Comparison of ENCODE assay signal across 1 cellular context in the genomic region with DNA sequence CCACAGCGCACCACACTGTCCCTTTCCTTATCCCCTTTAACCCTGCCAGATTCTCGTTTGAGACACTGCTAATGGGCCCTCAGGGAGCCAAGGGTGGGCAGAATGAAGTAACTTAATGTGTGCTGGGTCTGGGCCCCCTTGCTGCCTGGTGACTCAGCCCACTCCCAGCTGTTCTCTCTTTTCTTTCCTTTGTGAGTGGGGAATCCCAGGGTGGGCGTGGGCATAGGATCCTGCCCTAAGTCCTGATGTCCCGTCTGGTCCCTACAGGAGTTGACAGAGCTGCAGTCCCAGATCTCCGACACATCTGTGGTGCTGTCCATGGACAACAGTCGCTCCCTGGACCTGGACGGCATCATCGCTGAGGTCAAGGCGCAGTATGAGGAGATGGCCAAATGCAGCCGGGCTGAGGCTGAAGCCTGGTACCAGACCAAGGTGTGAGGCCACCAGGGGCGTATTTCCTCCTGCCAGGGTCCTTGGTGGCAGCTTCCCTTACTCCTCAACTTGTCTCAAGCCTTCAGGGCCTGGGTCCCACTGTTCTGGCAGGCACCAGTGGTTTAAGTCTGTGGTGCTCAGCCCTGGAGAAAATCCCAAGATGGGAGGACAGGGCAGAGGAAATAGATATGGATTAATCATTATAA.
TF ChIP-seq lines count a peak whose summit lies in the region.

No MANE protein-coding gene starts in this region.

TF ChIP-seq in GM12878, 131 proteins besides CTCF, POLR2A, EP300 and RAD21:
- TF ChIP-seq BHLHE40 (IDR thresholded peaks at IDR 0.05; ENCODE audit: borderline replicate concordance in 1 of 2, low read depth in 2 of 2, low read length in 1 of 2) (no peak), SMC3 (IDR thresholded peaks at IDR 0.05; ENCODE audit: borderline replicate concordance, low read length) (no peak), SREBF2 (IDR thresholded peaks at IDR 0.05; ENCODE audit: low read length) (no peak), HDAC2 (IDR thresholded peaks at IDR 0.05) (no peak), ZNF207 (IDR thresholded peaks at IDR 0.05; ENCODE audit: borderline replicate concordance) (no peak), MXI1 (IDR thresholded peaks at IDR 0.05; ENCODE audit: low read depth, low read length) (no peak), RCOR1 (conservative IDR thresholded peaks at IDR 0.05; ENCODE audit: low read depth, low read length) (no peak), YBX1 (IDR thresholded peaks at IDR 0.05) (no peak), NR2C1 (IDR thresholded peaks at IDR 0.05) (no peak), ATF7 (IDR thresholded peaks at IDR 0.05; ENCODE audit: low read depth) (no peak), CREB1 (IDR thresholded peaks at IDR 0.05; ENCODE audit: low read depth) (no peak), ETV6 (conservative IDR thresholded peaks at IDR 0.05 in 1 of 2, IDR thresholded peaks at IDR 0.05 in 1 of 2; ENCODE audit: borderline replicate concordance in 1 of 2, low read depth in 1 of 2) (no peak), SMAD1 (IDR thresholded peaks at IDR 0.05; ENCODE audit: low read depth, partially characterized antibody) (no peak), ASH2L (IDR thresholded peaks at IDR 0.05; ENCODE audit: borderline replicate concordance, low read depth) (no peak), SP1 (IDR thresholded peaks at IDR 0.05; ENCODE audit: low read depth, low read length) (no peak), MYC (IDR thresholded peaks at IDR 0.05; ENCODE audit: insufficient read depth, insufficient read length, insufficient replicate concordance, low read length, severe bottlenecking) (no peak)
- TF ChIP-seq, protein P1, sequence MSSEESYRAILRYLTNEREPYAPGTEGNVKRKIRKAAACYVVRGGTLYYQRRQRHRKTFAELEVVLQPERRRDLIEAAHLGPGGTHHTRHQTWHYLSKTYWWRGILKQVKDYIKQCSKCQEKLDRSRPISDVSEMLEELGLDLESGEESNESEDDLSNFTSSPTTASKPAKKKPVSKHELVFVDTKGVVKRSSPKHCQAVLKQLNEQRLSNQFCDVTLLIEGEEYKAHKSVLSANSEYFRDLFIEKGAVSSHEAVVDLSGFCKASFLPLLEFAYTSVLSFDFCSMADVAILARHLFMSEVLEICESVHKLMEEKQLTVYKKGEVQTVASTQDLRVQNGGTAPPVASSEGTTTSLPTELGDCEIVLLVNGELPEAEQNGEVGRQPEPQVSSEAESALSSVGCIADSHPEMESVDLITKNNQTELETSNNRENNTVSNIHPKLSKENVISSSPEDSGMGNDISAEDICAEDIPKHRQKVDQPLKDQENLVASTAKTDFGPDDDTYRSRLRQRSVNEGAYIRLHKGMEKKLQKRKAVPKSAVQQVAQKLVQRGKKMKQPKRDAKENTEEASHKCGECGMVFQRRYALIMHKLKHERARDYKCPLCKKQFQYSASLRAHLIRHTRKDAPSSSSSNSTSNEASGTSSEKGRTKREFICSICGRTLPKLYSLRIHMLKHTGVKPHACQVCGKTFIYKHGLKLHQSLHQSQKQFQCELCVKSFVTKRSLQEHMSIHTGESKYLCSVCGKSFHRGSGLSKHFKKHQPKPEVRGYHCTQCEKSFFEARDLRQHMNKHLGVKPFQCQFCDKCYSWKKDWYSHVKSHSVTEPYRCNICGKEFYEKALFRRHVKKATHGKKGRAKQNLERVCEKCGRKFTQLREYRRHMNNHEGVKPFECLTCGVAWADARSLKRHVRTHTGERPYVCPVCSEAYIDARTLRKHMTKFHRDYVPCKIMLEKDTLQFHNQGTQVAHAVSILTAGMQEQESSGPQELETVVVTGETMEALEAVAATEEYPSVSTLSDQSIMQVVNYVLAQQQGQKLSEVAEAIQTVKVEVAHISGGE (CRISPR knock-in tag; IDR thresholded peaks at IDR 0.05) = no peak
TF ChIP-seq in GM12878: peak in this region for 0.
